Comparison of ENCODE assay signal across 27 cellular contexts in the genomic region with DNA sequence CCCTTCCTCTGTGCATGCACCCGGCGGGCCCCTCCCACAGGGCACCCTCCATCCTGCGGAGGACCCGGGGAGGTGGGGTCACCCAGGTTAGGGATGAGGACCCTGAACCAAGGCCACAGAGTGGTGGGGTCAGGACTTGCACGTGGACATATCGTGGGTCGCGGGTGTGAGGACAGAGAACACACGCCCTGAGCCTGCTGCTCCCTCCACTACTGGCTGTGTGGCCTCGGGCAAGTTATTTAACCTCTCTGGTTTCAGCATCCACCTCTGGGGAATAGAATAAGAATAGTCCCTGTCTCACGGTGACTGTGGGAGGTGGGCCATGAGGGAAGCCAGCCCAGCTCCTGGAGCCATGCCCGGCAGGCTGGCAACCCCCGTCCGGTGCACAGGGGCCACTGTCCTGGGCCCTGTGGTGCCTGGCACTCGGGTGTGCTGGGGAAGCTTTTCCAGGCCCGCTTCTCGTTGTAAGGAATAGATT. TPM values are rescaled to one million over a fixed set of nuclear protein-coding genes. Genes with fewer than 3 reads are reported as not detected.
DNase-seq lines count a peak whose midpoint lies in the region; ATAC-seq, FAIRE-seq and TF ChIP-seq lines count a peak whose summit lies in the region.
"Had no signal": no experiment of that assay in that cellular context is flagged by ENCODE, and none has a peak within 500 bp of the region (broad histone marks: within the 10 kb centered on the region; RNA-seq: fewer than 3 reads in every experiment).

No MANE protein-coding gene starts in this region.

- TF ChIP-seq POLR2A in sigmoid colon (IDR thresholded peaks at IDR 0.05) = no peak

- FAIRE-seq in kidney (lab: Jason Lieb, UNC) = no peak

- no peak for ATAC-seq in activated CD4-positive, CD25-positive, alpha-beta regulatory T cell treated with anti-CD3 and anti-CD28 coated beads, Interleukin-2, amount 50 U/mL, for 24 hours
- ATAC-seq in HG03521 (IDR thresholded peaks at IDR 0.05; ENCODE audit: unreplicated experiment) = no peak

- 63 to 78% methylated on average over 17 of the region's 17 CpGs for WGBS in sigmoid colon, 2 donors

- H3K27ac ChIP-seq in kidney (ENCODE audit: low read depth in 2 of 2, low read length in 2 of 2) (no peak overlapping the region), sigmoid colon (no peak overlapping the region), neural progenitor cell (no peak overlapping the region)
- H3K27ac ChIP-seq: breast epithelium, C4-2B, epithelial cell of prostate, transverse colon had no signal

- H3K36me3 Mint-ChIP-seq in neural progenitor cell = no peaks in the 10 kb centered on the region

- no peaks in the 10 kb centered on the region for H3F3A ChIP-seq in neural progenitor cell (ENCODE audit: low read depth)

- H3K4me1 ChIP-seq in kidney (ENCODE audit: control insufficient read depth in 1 of 2, insufficient read depth in 1 of 2, low read depth in 1 of 2, low read length in 2 of 2) (no peaks in the 10 kb centered on the region), sigmoid colon (no peaks in the 10 kb centered on the region), neural progenitor cell (peaks cover 34% of the 10 kb centered on the region)
- H3K4me1 ChIP-seq: breast epithelium, transverse colon had no signal

- no peaks in the 10 kb centered on the region for H3K9me3 Mint-ChIP-seq in neural progenitor cell
- H3K9me3 Mint-ChIP-seq: activated B cell treated with CpG ODN at 0.5 μM for 24 hours; neural crest cell; T-helper 2 cell treated with Interferon-gamma antibody and Interleukin-4, amounts not matched to agents 5 μg/mL and 100 μg/mL, for 36 hours had no signal

- DNase-seq in activated CD4-positive, CD25-positive, alpha-beta regulatory T cell treated with anti-CD3 and anti-CD28 coated beads, Interleukin-2, amount 50 U/mL, for 72 hours = peak; percentile 12
- DNase-seq in ELF-1 (ENCODE audit: low read depth, low spot score) = peak; percentile 59
- DNase-seq in kidney = peak; percentile 63
- DNase-seq in sigmoid colon = peak; percentile 43
- no peak for DNase-seq in neural progenitor cell (ENCODE audit: low spot score)
- DNase-seq in KBM-7 = no peak
- DNase-seq: 8988T; activated B cell treated with CpG ODN at 0.5 μM for 24 hours; dermis blood vessel endothelial cell; foreskin fibroblast; GF-D8; MG63; NCI-H146; NCI-H2171 treated with DMSO at 0.1 percent for 48 hours; NCI-H748 treated with DMSO at 0.1 percent for 48 hours; OCI-M1; stimulated activated CD4-positive, alpha-beta T cell treated with anti-CD3 and anti-CD28 coated beads, Interleukin-15, amount 100 ng/mL, for 24 hours; transverse colon had no signal

- peaks cover 33% of the 10 kb centered on the region for H3K4me1 Mint-ChIP-seq in neural progenitor cell
- H3K4me1 Mint-ChIP-seq: activated B cell treated with CpG ODN at 0.5 μM for 24 hours had no signal

- H3K36me3 ChIP-seq in kidney (ENCODE audit: control insufficient read depth in 1 of 2, insufficient read depth in 2 of 2, low read length in 2 of 2) (no peaks in the 10 kb centered on the region), sigmoid colon (no peaks in the 10 kb centered on the region), neural progenitor cell (no peaks in the 10 kb centered on the region)
- H3K36me3 ChIP-seq: breast epithelium, MG63, transverse colon had no signal

- no peak overlapping the region for H3K4me3 ChIP-seq in kidney (ENCODE audit: low read length in 2 of 2)
- no peak overlapping the region for H3K4me3 ChIP-seq in sigmoid colon
- no peak overlapping the region for H3K4me3 ChIP-seq in neural progenitor cell
- H3K4me3 ChIP-seq: breast epithelium, MG63, transverse colon had no signal

- no peaks in the 10 kb centered on the region for H3K27me3 ChIP-seq in sigmoid colon
- H3K27me3 ChIP-seq in neural progenitor cell = no peaks in the 10 kb centered on the region
- H3K27me3 ChIP-seq: breast epithelium, MG63, transverse colon had no signal

- H3K9ac ChIP-seq in kidney (ENCODE audit: low read length in 2 of 2) = no peak overlapping the region
- no peak overlapping the region for H3K9ac ChIP-seq in neural progenitor cell

- peaks cover 3% of the 10 kb centered on the region for H3K27me3 Mint-ChIP-seq in neural progenitor cell (ENCODE audit: insufficient read depth, low read depth)
- H3K27me3 Mint-ChIP-seq: activated B cell treated with CpG ODN at 0.5 μM for 24 hours had no signal

- H3K4me2 ChIP-seq in neural progenitor cell = no peak overlapping the region

- H4K20me1 ChIP-seq in neural progenitor cell (ENCODE audit: low read depth) = peaks cover 15% of the 10 kb centered on the region

- H3K4me3 Mint-ChIP-seq in neural progenitor cell = no peak overlapping the region
- H3K4me3 Mint-ChIP-seq: activated B cell treated with CpG ODN at 0.5 μM for 24 hours; neural crest cell; T-helper 2 cell treated with Interferon-gamma antibody and Interleukin-4, amounts not matched to agents 5 μg/mL and 100 μg/mL, for 36 hours had no signal

- no peaks in the 10 kb centered on the region for H3K9me3 ChIP-seq in kidney (ENCODE audit: control insufficient read depth in 1 of 2, low read length in 2 of 2)
- no peaks in the 10 kb centered on the region for H3K9me3 ChIP-seq in sigmoid colon
- H3K9me3 ChIP-seq in neural progenitor cell (ENCODE audit: low read depth) = no peaks in the 10 kb centered on the region
- H3K9me3 ChIP-seq: breast epithelium, MG63, transverse colon had no signal

- intact Hi-C loops in kidney (cut with DNase I) = no loop called here
- intact Hi-C loops in sigmoid colon (cut with DNase I) = no loop called here

- H3K79me2 ChIP-seq in neural progenitor cell (ENCODE audit: low read depth) = no peaks in the 10 kb centered on the region

- no peak overlapping the region for H2AFZ ChIP-seq in neural progenitor cell (replicated peaks)

- no peak for TF ChIP-seq EP300 in sigmoid colon (IDR thresholded peaks at IDR 0.05)

- no peak overlapping the region for H3K27ac Mint-ChIP-seq in neural progenitor cell
- H3K27ac Mint-ChIP-seq: activated B cell treated with CpG ODN at 0.5 μM for 24 hours; T-helper 2 cell treated with Interferon-gamma antibody and Interleukin-4, amounts not matched to agents 5 μg/mL and 100 μg/mL, for 36 hours had no signal

- no peak for TF ChIP-seq CTCF in kidney (IDR thresholded peaks at IDR 0.05; ENCODE audit: borderline replicate concordance, extremely low read depth, insufficient read depth)
- TF ChIP-seq CTCF in sigmoid colon (IDR thresholded peaks at IDR 0.05) = no peak
- TF ChIP-seq CTCF in neural progenitor cell (IDR thresholded peaks at IDR 0.05) = no peak

- in situ Hi-C loops in KBM-7 (cut with MboI; ENCODE audit: low pct_unique_long_range_greater_than_20kb, low sequenced_read_pairs) = no loop called here

RNA-seq across cellular contexts. Expression of a gene that starts 5.1 kb away (rescaled TPM):
- total RNA-seq in kidney (not detected), sigmoid colon (not detected), neural progenitor cell (ENCODE audit: low replicate concordance) (0.06 TPM in 1 of 2 replicates, not detected in the other)
- polyA plus RNA-seq in kidney (ENCODE audit: insufficient read depth, low read depth, low replicate concordance) (not detected), sigmoid colon (under 1 TPM in 1 of 3 donors, not detected in 2; 0.01 TPM)
- total RNA-seq: activated B cell treated with CpG ODN at 0.5 μM for 24 hours, dermis blood vessel endothelial cell, kidney epithelial cell, neural crest cell, renal cortical epithelial cell, transverse colon had no signal

Comparison
In these comparisons a context has a peak if more than half of its experiments do, and no peak if none do; other contexts are left out.
1. DNase-seq: peak in activated CD4-positive, CD25-positive, alpha-beta regulatory T cell treated with anti-CD3 and anti-CD28 coated beads, Interleukin-2, amount 50 U/mL, for 72 hours (single experiment), ELF-1 (single experiment), kidney (single experiment) and sigmoid colon (single experiment); none in neural progenitor cell (single experiment) and KBM-7 (single experiment).